ENCODE assay signal across 1 cellular context in genomic region chr2:62706721-62707516, GRCh38.
A peak's percentile ranks its signal among the peaks of the same experiment; 100 is the strongest.
TF ChIP-seq lines count a peak whose summit lies in the region.

No MANE protein-coding gene starts in this region.

TF ChIP-seq in HepG2, 621 proteins besides CTCF, POLR2A, EP300 and RAD21 (continued from another document and continues in another):
- no peak for TF ChIP-seq PRDM15 (CRISPR knock-in tag; IDR thresholded peaks at IDR 0.05)
- TF ChIP-seq ZNF296 (CRISPR knock-in tag; conservative IDR thresholded peaks at IDR 0.05), result no peak
- no peak for TF ChIP-seq RBM39 (IDR thresholded peaks at IDR 0.05; ENCODE audit: low read depth, low read length, poor library complexity, severe bottlenecking)
- TF ChIP-seq ZBTB7B (CRISPR knock-in tag; IDR thresholded peaks at IDR 0.05), result no peak
- no peak for TF ChIP-seq ZNF672 (CRISPR knock-in tag; IDR thresholded peaks at IDR 0.05)
- TF ChIP-seq GTF2F1 (IDR thresholded peaks at IDR 0.05; ENCODE audit: low read length), result no peak
- no peak for TF ChIP-seq ZNF776 (CRISPR knock-in tag; IDR thresholded peaks at IDR 0.05)
- TF ChIP-seq ZNF503 (CRISPR knock-in tag; IDR thresholded peaks at IDR 0.05), result no peak
- peak in 1 of 2 experiments; percentile 55; a peak in 2 of 4 replicates for TF ChIP-seq HMGXB4 (CRISPR knock-in tag; IDR thresholded peaks at IDR 0.05; ENCODE audit: borderline replicate concordance in 1 of 2, low read depth in 1 of 2)
- no peak for TF ChIP-seq ZNF205 (CRISPR knock-in tag; IDR thresholded peaks at IDR 0.05)
- peak; percentile 64; the same call in 1 of the 2 replicates for TF ChIP-seq REPIN1 (CRISPR knock-in tag; IDR thresholded peaks at IDR 0.05; ENCODE audit: borderline replicate concordance, low read depth)
- TF ChIP-seq IKZF5 (CRISPR knock-in tag; IDR thresholded peaks at IDR 0.05), result no peak
- no peak for TF ChIP-seq CEBPZ (IDR thresholded peaks at IDR 0.05; ENCODE audit: low read length)
- TF ChIP-seq IRX3 (CRISPR knock-in tag; IDR thresholded peaks at IDR 0.05; ENCODE audit: borderline replicate concordance, low read depth), result no peak
- TF ChIP-seq NFYB (CRISPR knock-in tag; IDR thresholded peaks at IDR 0.05), result no peak
- TF ChIP-seq ZNF746 (CRISPR knock-in tag; IDR thresholded peaks at IDR 0.05), result no peak
- no peak for TF ChIP-seq SKI (IDR thresholded peaks at IDR 0.05; ENCODE audit: partially characterized antibody)
- TF ChIP-seq ZBTB33 (CRISPR knock-in tag; IDR thresholded peaks at IDR 0.05), result no peak
- no peak for TF ChIP-seq GTF3A (CRISPR knock-in tag; conservative IDR thresholded peaks at IDR 0.05)
- peak; percentile 54; the same call in 1 of the 2 replicates for TF ChIP-seq SMAD9 (CRISPR knock-in tag; IDR thresholded peaks at IDR 0.05)
- no peak for TF ChIP-seq ZNF337 (CRISPR knock-in tag; IDR thresholded peaks at IDR 0.05; ENCODE audit: borderline replicate concordance, low read depth)
- TF ChIP-seq KLF9 (CRISPR knock-in tag; IDR thresholded peaks at IDR 0.05; ENCODE audit: low read depth), result no peak
- TF ChIP-seq ATF7 (IDR thresholded peaks at IDR 0.05), result no peak
- no peak for TF ChIP-seq ATF7 (CRISPR knock-in tag; IDR thresholded peaks at IDR 0.05)
- TF ChIP-seq ZNF264 (CRISPR knock-in tag; IDR thresholded peaks at IDR 0.05), result peak; percentile 57; the same call in 1 of the 2 replicates
- no peak for TF ChIP-seq JARID2 (CRISPR knock-in tag; IDR thresholded peaks at IDR 0.05; ENCODE audit: insufficient replicate concordance)
- 0 out of 2 replicates have a peak, but pooled peaks have one; percentile 47 for TF ChIP-seq ZNF280D (CRISPR knock-in tag; IDR thresholded peaks at IDR 0.05)
- TF ChIP-seq ZNF101 (CRISPR knock-in tag; IDR thresholded peaks at IDR 0.05; ENCODE audit: borderline replicate concordance, low read depth), result no peak
- TF ChIP-seq SMYD3 (CRISPR knock-in tag; IDR thresholded peaks at IDR 0.05), result no peak
- TF ChIP-seq SOX5 (CRISPR knock-in tag; IDR thresholded peaks at IDR 0.05; ENCODE audit: borderline replicate concordance), result peak; percentile 19; the same call in 1 of the 2 replicates
- TF ChIP-seq STAG1 (CRISPR knock-in tag; IDR thresholded peaks at IDR 0.05), result peak; percentile 37
- no peak for TF ChIP-seq ZNF292 (CRISPR knock-in tag; IDR thresholded peaks at IDR 0.05; ENCODE audit: borderline replicate concordance, low read depth)
- TF ChIP-seq FOXP4 (CRISPR knock-in tag; IDR thresholded peaks at IDR 0.05), result 0 out of 2 replicates have a peak, but pooled peaks have one; percentile 37
- TF ChIP-seq SALL1 (CRISPR knock-in tag; IDR thresholded peaks at IDR 0.05), result peak; percentile 53; the same call in 1 of the 2 replicates
